ENCODE assay signal across 19 cellular contexts in genomic region chr2:20378341-20378740, GRCh38.
"Had no signal": no experiment of that assay in that cellular context is flagged by ENCODE, and none has a peak within 500 bp of the region (broad histone marks: within the 10 kb centered on the region; RNA-seq: fewer than 3 reads in every experiment).

No MANE protein-coding gene starts in this region.

- H3K4me3 Mint-ChIP-seq: activated CD4-positive, alpha-beta T cell treated with anti-CD3 and anti-CD28 coated beads, Interleukin-2, amount 10 ng/mL, durations not matched to agents 7 days and 5 days; activated CD8-positive, alpha-beta T cell treated with anti-CD3 and anti-CD28 coated beads for 36 hours; dendritic cell treated with granulocyte-macrophage colony-stimulating factor and Interleukin-4, amounts not matched to agents 40 ng/mL and 50 ng/mL, for 4 days; mesothelial cell of epicardium; natural killer cell treated with Interleukin-12 subunit alpha and Interleukin-12 subunit beta and Interleukin-15 and Interleukin-18, amount 100 ng/mL, for 72 hours; T-helper 1 cell treated with Interleukin-12 subunit alpha and Interleukin-12 subunit beta and Interleukin-4 antibody, amounts not matched to agents 30 μg/mL and 1 μg/mL, for 36 hours had no signal

- H3K36me3 ChIP-seq: adrenal gland, ascending aorta, brain microvascular endothelial cell, pancreas, spleen, thoracic aorta had no signal

- H3K4me3 ChIP-seq: adrenal gland, ascending aorta, lung, pancreas, spleen, thoracic aorta had no signal

- H3K27ac ChIP-seq: brain microvascular endothelial cell, pancreas had no signal

- ATAC-seq: activated CD4-positive, CD25-positive, alpha-beta regulatory T cell treated with anti-CD3 and anti-CD28 coated beads, Interleukin-2, amount 50 U/mL, for 24 hours; activated CD8-positive, alpha-beta T cell treated with anti-CD3 and anti-CD28 coated beads for 36 hours had no signal

- H3K9me3 Mint-ChIP-seq: activated CD4-positive, alpha-beta T cell treated with anti-CD3 and anti-CD28 coated beads, Interleukin-2, amount 10 ng/mL, durations not matched to agents 7 days and 5 days; activated CD8-positive, alpha-beta T cell treated with anti-CD3 and anti-CD28 coated beads for 36 hours; activated naive CD4-positive, alpha-beta T cell treated with anti-CD3 and anti-CD28 coated beads, Interleukin-2, amount 50 U/mL, for 72 hours; dendritic cell treated with granulocyte-macrophage colony-stimulating factor and Interleukin-4, amounts not matched to agents 40 ng/mL and 50 ng/mL, for 4 days; mesothelial cell of epicardium; natural killer cell treated with Interleukin-12 subunit alpha and Interleukin-12 subunit beta and Interleukin-15 and Interleukin-18, amount 100 ng/mL, for 72 hours; T-helper 1 cell treated with Interleukin-12 subunit alpha and Interleukin-12 subunit beta and Interleukin-4 antibody, amounts not matched to agents 30 μg/mL and 1 μg/mL, for 36 hours had no signal

- H3K27ac Mint-ChIP-seq: activated CD4-positive, alpha-beta T cell treated with anti-CD3 and anti-CD28 coated beads, Interleukin-2, amount 10 ng/mL, durations not matched to agents 7 days and 5 days; activated CD8-positive, alpha-beta T cell treated with anti-CD3 and anti-CD28 coated beads for 36 hours; natural killer cell treated with Interleukin-12 subunit alpha and Interleukin-12 subunit beta and Interleukin-15 and Interleukin-18, amount 100 ng/mL, for 72 hours; T-helper 1 cell treated with Interleukin-12 subunit alpha and Interleukin-12 subunit beta and Interleukin-4 antibody, amounts not matched to agents 30 μg/mL and 1 μg/mL, for 36 hours had no signal

- DNase-seq: activated CD4-positive, alpha-beta T cell treated with anti-CD3 and anti-CD28 coated beads, Interleukin-2, amount 10 ng/mL, durations not matched to agents 7 days and 5 days; activated CD8-positive, alpha-beta T cell treated with anti-CD3 and anti-CD28 coated beads for 36 hours; activated T-cell treated with anti-CD3 and anti-CD28 coated beads, Interleukin-2, amount 50 U/mL, for 1 hour; effector CD4-positive, alpha-beta T cell; stimulated activated CD4-positive, alpha-beta T cell treated with anti-CD3 and anti-CD28 coated beads, Interleukin-4, amount 100 ng/mL, for 1 hour; stimulated activated naive CD4-positive, alpha-beta T cell had no signal

- H3K4me1 ChIP-seq: pancreas, spleen had no signal

- H3K9me3 ChIP-seq: adrenal gland, ascending aorta, pancreas, spleen, thoracic aorta had no signal

- H3K36me3 Mint-ChIP-seq: activated naive CD4-positive, alpha-beta T cell treated with anti-CD3 and anti-CD28 coated beads, Interleukin-2, amount 50 U/mL, for 72 hours; mesothelial cell of epicardium; natural killer cell treated with Interleukin-12 subunit alpha and Interleukin-12 subunit beta and Interleukin-15 and Interleukin-18, amount 100 ng/mL, for 72 hours had no signal

- H3K27me3 ChIP-seq: adrenal gland, ascending aorta, brain microvascular endothelial cell, pancreas, spleen had no signal
